In the genomic region with DNA sequence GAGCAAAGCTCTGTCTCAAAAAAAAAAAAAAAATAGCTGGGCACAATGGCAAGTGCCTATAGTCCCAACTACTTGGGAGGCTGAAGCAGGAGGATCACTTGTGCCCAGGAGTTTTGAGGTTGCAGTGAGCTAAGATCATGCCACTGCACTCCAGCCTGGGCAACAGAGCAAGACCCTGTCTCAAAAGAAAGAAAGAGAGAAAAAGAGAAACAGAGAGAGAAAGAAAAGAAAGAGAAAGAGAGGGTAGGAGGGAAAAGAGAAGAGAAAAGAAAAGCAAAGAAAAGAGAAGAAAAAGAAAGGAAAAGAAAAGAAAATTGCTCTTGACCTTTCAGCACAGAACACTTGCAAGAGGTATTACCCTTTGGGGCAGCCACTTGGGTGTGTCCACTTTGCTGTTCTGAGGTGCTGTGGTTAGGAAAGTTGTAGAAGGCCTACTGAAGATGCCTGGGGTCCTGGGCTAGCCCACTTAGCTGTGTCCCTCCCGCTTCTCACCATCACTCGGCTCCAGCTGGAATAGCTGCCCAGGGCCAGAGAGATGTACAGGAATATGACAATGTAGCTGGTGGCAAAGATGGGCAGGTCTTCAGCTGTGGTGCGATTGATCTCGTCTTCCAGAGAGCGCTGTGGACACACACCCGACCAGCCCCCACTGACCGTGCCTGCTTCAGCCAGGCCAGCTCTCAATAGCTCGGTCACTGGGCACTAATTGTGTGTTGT, we compare ENCODE assay signal across 21 cellular contexts. TPM values are rescaled to one million over a fixed set of nuclear protein-coding genes. Genes with fewer than 3 reads are reported as not detected.
"Had no signal": no experiment of that assay in that cellular context is flagged by ENCODE, and none has a peak within 500 bp of the region (broad histone marks: within the 10 kb centered on the region; RNA-seq: fewer than 3 reads in every experiment).

No MANE protein-coding gene starts in this region.

- ATAC-seq: right cardiac atrium had no signal

- DNase-seq: cortex of kidney; dorsolateral prefrontal cortex; effector CD8-positive, alpha-beta T cell; foreskin melanocyte; heart left ventricle; hippocampal formation; left lung; lower lobe of right lung; natural killer cell; ovary; right cardiac atrium; stimulated activated CD4-positive, alpha-beta T cell treated with anti-CD3 and anti-CD28 coated beads, Interleukin-15, amount 100 ng/mL, for 24 hours; stimulated activated CD4-positive, alpha-beta T cell treated with anti-CD3 and anti-CD28 coated beads, Interleukin-1b, Interleukin-23, amount 100 ng/mL, for 48 hours; stimulated activated CD4-positive, alpha-beta T cell treated with anti-CD3 and anti-CD28 coated beads, Interleukin-4, amount 100 ng/mL, for 24 hours; stomach; substantia nigra; transverse colon had no signal

- H3K27ac ChIP-seq: dorsolateral prefrontal cortex, heart left ventricle, left lung, lower lobe of right lung, ovary, stomach, thoracic aorta, transverse colon had no signal

- H3K27me3 ChIP-seq: dorsolateral prefrontal cortex, heart left ventricle, left lung, ovary, stomach, transverse colon had no signal

- H3K4me3 ChIP-seq: dorsolateral prefrontal cortex, heart left ventricle, left lung, lower lobe of right lung, ovary, stomach, thoracic aorta, transverse colon had no signal

- FAIRE-seq: islet of Langerhans had no signal

- H3K4me1 ChIP-seq: left lung, lower lobe of right lung, transverse colon had no signal

- H3K9me3 ChIP-seq: heart left ventricle, left lung, lower lobe of right lung, ovary, stomach, thoracic aorta, transverse colon had no signal

- H3K36me3 ChIP-seq: heart left ventricle, left lung, lower lobe of right lung, ovary, stomach, thoracic aorta, transverse colon had no signal

RNA-seq across cellular contexts. Expression of gene NPC1L1, which starts 5.6 kb away (rescaled TPM):
- total RNA-seq: glomerular endothelial cell, myocyte had no signal
